Comparison of ENCODE assay signal across 9 cellular contexts in genomic region chr7:111410899-111411298, GRCh38.
"Had no signal": no experiment of that assay in that cellular context is flagged by ENCODE, and none has a peak within 500 bp of the region (broad histone marks: within the 10 kb centered on the region; RNA-seq: fewer than 3 reads in every experiment).

No MANE protein-coding gene starts in this region.

- ATAC-seq: GM23338, HCT116, HepG2 had no signal

- H3K4me3 ChIP-seq: GM23338, HAP-1 had no signal

- H3K27ac ChIP-seq: HL-60, KMS-11 had no signal

- FAIRE-seq: HepG2 had no signal

- H3K4me2 ChIP-seq: KMS-11 had no signal

- H3K9ac ChIP-seq: KMS-11 had no signal

- H3K4me3 Mint-ChIP-seq: GM23338 had no signal

- H2AFZ ChIP-seq: GM23338 had no signal

- H3K9me3 ChIP-seq: HAP-1 had no signal

- H3K9me3 Mint-ChIP-seq: GM23338, HFFc6 had no signal

- DNase-seq: H7, HFFc6, KBM-7 had no signal

- H3K36me3 ChIP-seq: HAP-1 had no signal

- H3K4me1 ChIP-seq: HAP-1 had no signal
